In the genomic region with DNA sequence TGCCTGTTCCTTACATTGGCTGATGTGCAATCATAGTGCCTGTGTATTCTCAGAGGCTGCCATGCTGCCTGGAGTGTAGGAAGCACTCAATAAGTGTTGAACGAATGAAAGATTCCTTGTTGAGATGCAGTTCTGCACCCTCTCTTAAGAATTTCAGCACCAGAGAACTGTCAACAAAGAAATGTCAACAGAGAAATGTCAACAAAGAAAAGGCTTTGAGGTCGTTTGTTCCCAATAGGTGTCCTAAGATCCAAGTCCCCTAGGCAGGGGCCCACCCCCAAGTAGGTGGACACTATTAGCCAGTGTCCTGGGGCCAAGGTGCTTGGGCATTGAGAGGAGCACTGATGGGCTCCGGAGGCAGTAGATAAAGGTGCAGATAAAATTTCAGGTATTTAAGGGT, we compare ENCODE assay signal across 1 cellular context.
TF ChIP-seq lines count a peak whose summit lies in the region.

No MANE protein-coding gene starts in this region.

TF ChIP-seq in HepG2, 621 proteins besides CTCF, POLR2A, EP300 and RAD21 (continued from another document):
- TF ChIP-seq HNF4G (IDR thresholded peaks at IDR 0.05; ENCODE audit: borderline replicate concordance, low read depth, low read length): peak; percentile 53
- TF ChIP-seq HNF4G (CRISPR knock-in tag; IDR thresholded peaks at IDR 0.05; ENCODE audit: borderline replicate concordance, low read depth): no peak
- peak; percentile 55; the same call in 1 of the 2 replicates for TF ChIP-seq SOX5 (CRISPR knock-in tag; IDR thresholded peaks at IDR 0.05; ENCODE audit: borderline replicate concordance)
- peak; percentile 75 for TF ChIP-seq ZNF205 (CRISPR knock-in tag; IDR thresholded peaks at IDR 0.05)
- TF ChIP-seq ZNF317 (CRISPR knock-in tag; IDR thresholded peaks at IDR 0.05): no peak
- TF ChIP-seq HNF4A (CRISPR knock-in tag; IDR thresholded peaks at IDR 0.05): peak; percentile 40
- peak; percentile 29; the same call in 1 of the 2 replicates for TF ChIP-seq NCOA2 (CRISPR knock-in tag; IDR thresholded peaks at IDR 0.05)
